11 cellular contexts compared by ENCODE assay signal in genomic region chr22:37420656-37421467, GRCh38. TPM values are rescaled to one million over a fixed set of nuclear protein-coding genes. Genes with fewer than 3 reads are reported as not detected.
DNase-seq lines count a peak whose midpoint lies in the region; ATAC-seq and TF ChIP-seq lines count a peak whose summit lies in the region.
"Had no signal": no experiment of that assay in that cellular context is flagged by ENCODE, and none has a peak within 500 bp of the region (broad histone marks: within the 10 kb centered on the region; RNA-seq: fewer than 3 reads in every experiment).

No MANE protein-coding gene starts in this region.

- intact Hi-C loops in Right ventricle myocardium superior (cut with DNase I): loop anchor here (10.0 kb wide), 1 partner anchor 106 kb away; no protein-coding TSS in a partner anchor
- intact Hi-C loops in cardiac septum (cut with DNase I): no loop called here
- intact Hi-C loops in activated T-helper 2 cell treated with anti-CD3 and anti-CD28 coated beads, Interferon-gamma antibody, Interleukin-2, Interleukin-4, amounts not matched to agents 10 μg/mL and 5 μg/mL and 100 μg/mL, durations not matched to agents 14 hours and 24 hours and 36 hours (cut with micrococcal nuclease): no loop called here

- H3K4me1 Mint-ChIP-seq in activated T-helper 2 cell treated with anti-CD3 and anti-CD28 coated beads, Interferon-gamma antibody, Interleukin-2, Interleukin-4, amounts not matched to agents 10 μg/mL and 5 μg/mL and 100 μg/mL, durations not matched to agents 14 hours and 24 hours and 36 hours (ENCODE audit: low read depth): peaks cover 24% of the 10 kb centered on the region

- H3K27ac ChIP-seq in upper lobe of left lung: no peak overlapping the region

- peak in 2 of 6 experiments; percentile 9 for TF ChIP-seq CTCF in upper lobe of left lung (IDR thresholded peaks at IDR 0.05)

- TF ChIP-seq POLR2A in upper lobe of left lung (IDR thresholded peaks at IDR 0.05): no peak

- WGBS in upper lobe of left lung, 2 donors: 35 to 38% methylated on average over 17 to 21 of the region's 21 CpGs

- no peaks in the 10 kb centered on the region for H3K9me3 ChIP-seq in iPS-18c (ENCODE audit: control insufficient read depth, insufficient read depth, low read length)
- no peaks in the 10 kb centered on the region for H3K9me3 ChIP-seq in upper lobe of left lung

- H3K4me3 ChIP-seq in iPS-18c (ENCODE audit: insufficient read depth, low read depth, low read length) (peak overlapping the region; percentile 51; the same call in 1 of the 2 replicates), upper lobe of left lung (peak overlapping the region in 3 of 4 donors; percentile 39 to 43 (median 43))

- H3K27me3 ChIP-seq in upper lobe of left lung: peaks cover 0 to 18% (median 9%) of the 10 kb centered on the region in 4 donors

- H3K27me3 Mint-ChIP-seq in activated T-helper 2 cell treated with anti-CD3 and anti-CD28 coated beads, Interferon-gamma antibody, Interleukin-2, Interleukin-4, amounts not matched to agents 10 μg/mL and 5 μg/mL and 100 μg/mL, durations not matched to agents 14 hours and 24 hours and 36 hours (ENCODE audit: low read depth): peaks cover 77% of the 10 kb centered on the region

- no peaks in the 10 kb centered on the region for H3K36me3 ChIP-seq in upper lobe of left lung

- H3K4me1 ChIP-seq in upper lobe of left lung: peaks cover 9 to 35% (median 19%) of the 10 kb centered on the region in 4 donors

- no peaks in the 10 kb centered on the region for H3K9me3 Mint-ChIP-seq in activated T-helper 2 cell treated with anti-CD3 and anti-CD28 coated beads, Interferon-gamma antibody, Interleukin-2, Interleukin-4, amounts not matched to agents 10 μg/mL and 5 μg/mL and 100 μg/mL, durations not matched to agents 14 hours and 24 hours and 36 hours

- no peak for TF ChIP-seq EP300 in upper lobe of left lung (IDR thresholded peaks at IDR 0.05)

- H3K4me3 Mint-ChIP-seq in activated T-helper 2 cell treated with anti-CD3 and anti-CD28 coated beads, Interferon-gamma antibody, Interleukin-2, Interleukin-4, amounts not matched to agents 10 μg/mL and 5 μg/mL and 100 μg/mL, durations not matched to agents 14 hours and 24 hours and 36 hours (ENCODE audit: low read depth): peak overlapping the region; percentile 73

- H3K27ac Mint-ChIP-seq in activated T-helper 2 cell treated with anti-CD3 and anti-CD28 coated beads, Interferon-gamma antibody, Interleukin-2, Interleukin-4, amounts not matched to agents 10 μg/mL and 5 μg/mL and 100 μg/mL, durations not matched to agents 14 hours and 24 hours and 36 hours: no peak overlapping the region

- H3K36me3 Mint-ChIP-seq in activated T-helper 2 cell treated with anti-CD3 and anti-CD28 coated beads, Interferon-gamma antibody, Interleukin-2, Interleukin-4, amounts not matched to agents 10 μg/mL and 5 μg/mL and 100 μg/mL, durations not matched to agents 14 hours and 24 hours and 36 hours (ENCODE audit: low read depth): no peaks in the 10 kb centered on the region

- ATAC-seq in Right ventricle myocardium superior (ENCODE audit: poor library complexity): peak; percentile 63
- peak in 1 of 2 donors; percentile 48 for ATAC-seq in upper lobe of left lung (ENCODE audit: low FRiP score in 2 of 2)
- ATAC-seq in HG03378 (IDR thresholded peaks at IDR 0.05; ENCODE audit: unreplicated experiment): no peak
- ATAC-seq: esophagus mucosa had no signal

- DNase-seq in Right ventricle myocardium superior (no peak), cardiac septum (ENCODE audit: low spot score) (no peak), upper lobe of left lung (no peak), DMS79 (lab: John Stamatoyannopoulos, UW) (no peak), SK-N-DZ (ENCODE audit: low spot score) (no peak)
- no peak for DNase-seq in activated T-helper 2 cell treated with anti-CD3 and anti-CD28 coated beads, Interferon-gamma antibody, Interleukin-2, Interleukin-4, amounts not matched to agents 10 μg/mL and 5 μg/mL and 100 μg/mL, durations not matched to agents 14 hours and 24 hours and 36 hours (ENCODE audit: low spot score)
- DNase-seq: activated CD4-positive, alpha-beta T cell treated with anti-CD3 and anti-CD28 coated beads for 1 hour; small intestine had no signal

RNA-seq across cellular contexts. Expression of gene ELFN2, which starts 6.4 kb away (rescaled TPM):
- total RNA-seq in Right ventricle myocardium superior (0.19 TPM), cardiac septum (0.03 TPM), upper lobe of left lung (1 to 10 TPM in 5 of 6 donors, under 1 TPM in 1; 0.37 to 9.1 (median 4.5) TPM)
- 0.11 TPM in 2 replicates for total RNA-seq in activated T-helper 2 cell treated with anti-CD3 and anti-CD28 coated beads, Interferon-gamma antibody, Interleukin-2, Interleukin-4, amounts not matched to agents 10 μg/mL and 5 μg/mL and 100 μg/mL, durations not matched to agents 14 hours and 24 hours and 36 hours
- polyA plus RNA-seq in SK-N-DZ (2014; cell fraction: cytosol; rRNA removed): not detected in 2 replicates
- 0.05 TPM in 1 of 2 replicates, not detected in the other for polyA plus RNA-seq in SK-N-DZ (2014; cell fraction: nucleus; rRNA removed)
- total RNA-seq: esophagus mucosa had no signal
